ENCODE assay signal across 17 cellular contexts in genomic region chr3:114933407-114933806, GRCh38.
A peak's percentile ranks its signal among the peaks of the same experiment; 100 is the strongest.
DNase-seq lines count a peak whose midpoint lies in the region; ATAC-seq and TF ChIP-seq lines count a peak whose summit lies in the region.
"Had no signal": no experiment of that assay in that cellular context is flagged by ENCODE, and none has a peak within 500 bp of the region (broad histone marks: within the 10 kb centered on the region; RNA-seq: fewer than 3 reads in every experiment).

No MANE protein-coding gene starts in this region.

- H2AFZ ChIP-seq in mammary epithelial cell (ENCODE audit: low read depth, low read length), result no peak overlapping the region
- H2AFZ ChIP-seq: GM23248 had no signal

- ATAC-seq in HG02610 (IDR thresholded peaks at IDR 0.05; ENCODE audit: unreplicated experiment), result peak; percentile 56
- ATAC-seq: GM12878 had no signal

- H3K4me1 ChIP-seq in mammary epithelial cell (ENCODE audit: insufficient read depth, low read length) (no peaks in the 10 kb centered on the region), breast epithelium (no peaks in the 10 kb centered on the region)
- H3K4me1 ChIP-seq: BLaER1 had no signal

- TF ChIP-seq POLR2A in breast epithelium (IDR thresholded peaks at IDR 0.05), result no peak

- CTCF ChIA-PET in mammary epithelial cell (lab: Charles Lee; ENCODE audit: low non-redundant PET), result no interaction called here

- H3K36me3 ChIP-seq in mammary epithelial cell (ENCODE audit: insufficient read depth, low read length) (no peaks in the 10 kb centered on the region), breast epithelium (no peaks in the 10 kb centered on the region)
- H3K36me3 ChIP-seq: BLaER1 had no signal

- H3K79me2 ChIP-seq in mammary epithelial cell (ENCODE audit: insufficient read depth, low read length), result no peaks in the 10 kb centered on the region

- H3K4me2 ChIP-seq in mammary epithelial cell (ENCODE audit: insufficient read depth, low read depth, low read length), result no peak overlapping the region
- H3K4me2 ChIP-seq: BLaER1 had no signal

- dilution Hi-C loops in mammary epithelial cell (cut with HindIII; ENCODE audit: low sequenced_read_pairs), result no loop called here

- H3K27me3 ChIP-seq in mammary epithelial cell (ENCODE audit: insufficient read depth, low read length) (no peaks in the 10 kb centered on the region), breast epithelium (no peaks in the 10 kb centered on the region)
- H3K27me3 ChIP-seq: BLaER1 had no signal

- BruUV-seq in mammary epithelial cell (replicated peaks; lab: Mats Ljungman, UMichigan), result no TSS peak

- intact Hi-C loops in mammary epithelial cell (cut with micrococcal nuclease) (no loop called here), breast epithelium (cut with DNase I; ENCODE audit: low total_unique reads) (no loop called here)

- DNase-seq in mammary epithelial cell, result peak; percentile 12
- no peak for DNase-seq in breast epithelium (ENCODE audit: low spot score in 2 of 2)
- peak; percentile 4 for DNase-seq in epithelial cell of esophagus (ENCODE audit: low read depth)
- DNase-seq in stimulated activated CD4-positive, alpha-beta T cell treated with anti-CD3 and anti-CD28 coated beads, Interleukin-4, amount 100 ng/mL, for 1 hour, result no peak
- no peak for DNase-seq in NCI-H1417 treated with DMSO at 0.1 percent for 48 hours (lab: John Stamatoyannopoulos, UW)
- DNase-seq in MV-4-11 (lab: John Stamatoyannopoulos, UW), result no peak
- DNase-seq: 8988T; CD4-positive, alpha-beta memory T cell; DMS153; DMS79; GF-D8; GM23248; HCEC 1CT; IMR-90 had no signal

- no peaks in the 10 kb centered on the region for H4K20me1 ChIP-seq in mammary epithelial cell (ENCODE audit: insufficient read depth, low read length)
- H4K20me1 ChIP-seq: BLaER1 had no signal

- in situ Hi-C loops in mammary epithelial cell (cut with MboI; ENCODE audit: low sequenced_read_pairs in 2 of 2), result no loop called here

- H3K27ac ChIP-seq in mammary epithelial cell (ENCODE audit: insufficient read depth, low read depth, low read length) (no peak overlapping the region), breast epithelium (no peak overlapping the region)
- H3K27ac ChIP-seq: BLaER1, GM23248 had no signal

- no peak overlapping the region for H3K9ac ChIP-seq in mammary epithelial cell (ENCODE audit: insufficient read depth, low read length)
- H3K9ac ChIP-seq: BLaER1, GM23248 had no signal

- H3K4me3 ChIP-seq in mammary epithelial cell (replicated peaks in 1 of 3; ENCODE audit: insufficient read depth in 1 of 3, low read depth in 2 of 3, low read length in 3 of 3) (no peak overlapping the region), breast epithelium (no peak overlapping the region), epithelial cell of esophagus (ENCODE audit: low read length) (no peak overlapping the region)
- H3K4me3 ChIP-seq: BLaER1, GM12878, GM23248 had no signal

- H3K9me3 ChIP-seq in mammary epithelial cell (replicated peaks; ENCODE audit: insufficient read depth, low read length) (no peaks in the 10 kb centered on the region), breast epithelium (no peaks in the 10 kb centered on the region)
- H3K9me3 ChIP-seq: BLaER1 had no signal

- no CpG with 5 or more reads among the region's 1 CpG for WGBS in mammary epithelial cell (ENCODE audit: low coverage, missing lambda C conversion rate)

- TF ChIP-seq CTCF in mammary epithelial cell (conservative IDR thresholded peaks at IDR 0.05 in 1 of 2, IDR thresholded peaks at IDR 0.05 in 1 of 2; ENCODE audit: extremely low read depth in 1 of 2, insufficient read depth in 1 of 2, low read depth in 1 of 2, low read length in 2 of 2), result no peak
- TF ChIP-seq CTCF in breast epithelium (IDR thresholded peaks at IDR 0.05), result no peak
- TF ChIP-seq CTCF in epithelial cell of esophagus (IDR thresholded peaks at IDR 0.05; ENCODE audit: insufficient read depth, low read depth, low read length, missing control alignments), result no peak

Comparison
In these comparisons a context has a peak if more than half of its experiments do, and no peak if none do; other contexts are left out.
1. DNase-seq: peak in mammary epithelial cell (single experiment) and epithelial cell of esophagus (single experiment); none in breast epithelium (0 of 2), stimulated activated CD4-positive, alpha-beta T cell treated with anti-CD3 and anti-CD28 coated beads, Interleukin-4, amount 100 ng/mL, for 1 hour (single experiment), NCI-H1417 treated with DMSO at 0.1 percent for 48 hours (single experiment) and MV-4-11 (single experiment).